Comparison of ENCODE assay signal across 25 cellular contexts in genomic region chr16:86778978-86779377, GRCh38.
"Had no signal": no experiment of that assay in that cellular context is flagged by ENCODE, and none has a peak within 500 bp of the region (broad histone marks: within the 10 kb centered on the region; RNA-seq: fewer than 3 reads in every experiment).

No MANE protein-coding gene starts in this region.

- H3K27ac ChIP-seq: colonic mucosa, epithelial cell of prostate, esophagus squamous epithelium, gastrocnemius medialis, heart right ventricle, left lung, lower lobe of right lung had no signal

- H3K9me3 Mint-ChIP-seq: dendritic cell treated with granulocyte-macrophage colony-stimulating factor and Interleukin-4, amounts not matched to agents 40 ng/mL and 50 ng/mL, for 4 days; effector memory CD8-positive, alpha-beta T cell; endodermal cell; mesothelial cell of epicardium had no signal

- H3K4me3 Mint-ChIP-seq: dendritic cell treated with granulocyte-macrophage colony-stimulating factor and Interleukin-4, amounts not matched to agents 40 ng/mL and 50 ng/mL, for 4 days; effector memory CD8-positive, alpha-beta T cell; endodermal cell; mesothelial cell of epicardium had no signal

- ATAC-seq: effector memory CD8-positive, alpha-beta T cell; esophagus mucosa; heart right ventricle; left cardiac atrium; left lung; left ventricle myocardium superior; lower lobe of right lung; mucosa of descending colon had no signal

- H3K4me3 ChIP-seq: colonic mucosa, esophagus squamous epithelium, gastrocnemius medialis, heart right ventricle, left lung, lower lobe of right lung, mucosa of descending colon had no signal

- H3K9me3 ChIP-seq: colonic mucosa, esophagus squamous epithelium, gastrocnemius medialis, heart right ventricle, left lung, lower lobe of right lung, mucosa of descending colon had no signal

- H3K27me3 ChIP-seq: colonic mucosa had no signal

- H3K36me3 ChIP-seq: colonic mucosa, esophagus squamous epithelium, gastrocnemius medialis, heart right ventricle, left lung, lower lobe of right lung had no signal

- DNase-seq: cerebellar nuclear complex; colonic mucosa; cortex of kidney; effector CD8-positive, alpha-beta T cell; effector memory CD8-positive, alpha-beta T cell; endodermal cell; erythroblast; esophagus squamous epithelium; foreskin fibroblast; foreskin melanocyte; gastrocnemius medialis; glutamatergic neuron; head of caudate nucleus; heart right ventricle; hippocampal formation; left cardiac atrium; left lung; left ventricle myocardium superior; lower lobe of right lung; mesendoderm; mucosa of descending colon had no signal

- H3K27ac Mint-ChIP-seq: dendritic cell treated with granulocyte-macrophage colony-stimulating factor and Interleukin-4, amounts not matched to agents 40 ng/mL and 50 ng/mL, for 4 days; effector memory CD8-positive, alpha-beta T cell; endodermal cell; mesothelial cell of epicardium had no signal

- H3K4me1 ChIP-seq: colonic mucosa, gastrocnemius medialis, heart right ventricle, left lung, lower lobe of right lung had no signal

- H3K36me3 Mint-ChIP-seq: mesothelial cell of epicardium had no signal
